ENCODE assay signal across 28 cellular contexts in genomic region chr11:64388911-64389310, GRCh38.
"Had no signal": no experiment of that assay in that cellular context is flagged by ENCODE, and none has a peak within 500 bp of the region (broad histone marks: within the 10 kb centered on the region; RNA-seq: fewer than 3 reads in every experiment).

No MANE protein-coding gene starts in this region.

- ATAC-seq: effector memory CD8-positive, alpha-beta T cell; left colon; left ventricle myocardium superior; lower lobe of right lung; naive thymus-derived CD8-positive, alpha-beta T cell; sciatic nerve; stimulated activated naive CD8-positive, alpha-beta T cell treated with anti-CD3 and anti-CD28 coated beads, Interleukin-15, amount 100 ng/mL, for 72 hours had no signal

- H3K79me2 ChIP-seq: parathyroid adenoma had no signal

- H3K4me2 ChIP-seq: smooth muscle cell had no signal

- H3K4me3 ChIP-seq: coronary artery, esophagus squamous epithelium, lower lobe of right lung, right atrium auricular region, smooth muscle cell, suprapubic skin had no signal

- FAIRE-seq: endometrium, frontal cortex had no signal

- DNase-seq: dermis blood vessel endothelial cell; effector memory CD8-positive, alpha-beta T cell; erythroblast; esophagus squamous epithelium; hypothalamus; immature natural killer cell; islet precursor cell; kidney glomerular epithelial cell; left colon; left ventricle myocardium superior; lower lobe of right lung; nephron progenitor cell; stimulated activated CD4-positive, alpha-beta T cell treated with anti-CD3 and anti-CD28 coated beads, Interleukin-12 subunit alpha, Interleukin-12 subunit beta, amount 100 ng/mL, for 4 hours; stimulated activated CD4-positive, alpha-beta T cell treated with anti-CD3 and anti-CD28 coated beads, Interleukin-1b, Interleukin-23, amount 100 ng/mL, for 48 hours; stimulated activated CD4-positive, alpha-beta T cell treated with anti-CD3 and anti-CD28 coated beads, Interleukin-4, amount 100 ng/mL, for 1 hour; stimulated activated CD8-positive, alpha-beta memory T cell treated with anti-CD3 and anti-CD28 coated beads, Interleukin-4, amount 100 ng/mL, for 48 hours; stimulated activated naive CD4-positive, alpha-beta T cell; stimulated activated naive CD8-positive, alpha-beta T cell treated with anti-CD3 and anti-CD28 coated beads, Interleukin-15, amount 100 ng/mL, for 72 hours had no signal

- H3K9me3 ChIP-seq: esophagus squamous epithelium, lower lobe of right lung, neutrophil, right atrium auricular region, suprapubic skin had no signal

- H3K36me3 ChIP-seq: esophagus squamous epithelium, lower lobe of right lung, neutrophil, right atrium auricular region, suprapubic skin had no signal

- H3K27me3 ChIP-seq: neutrophil, right atrium auricular region, suprapubic skin had no signal

- H3K9ac ChIP-seq: parathyroid adenoma had no signal

- H2AFZ ChIP-seq: parathyroid adenoma had no signal

- H3K4me1 ChIP-seq: esophagus squamous epithelium, lower lobe of right lung, parathyroid adenoma had no signal

- H3K27ac ChIP-seq: coronary artery, esophagus squamous epithelium, lower lobe of right lung, neutrophil, parathyroid adenoma, right atrium auricular region, suprapubic skin had no signal
